8 cellular contexts compared by ENCODE assay signal in genomic region chr13:73058432-73058740, GRCh38. TPM values are rescaled to one million over a fixed set of nuclear protein-coding genes. Genes with fewer than 3 reads are reported as not detected.
DNase-seq lines count a peak whose midpoint lies in the region; ATAC-seq, FAIRE-seq and TF ChIP-seq lines count a peak whose summit lies in the region.

No MANE protein-coding gene starts in this region.

- H3K79me2 ChIP-seq in PC-3 (ENCODE audit: low read length): peaks cover 62% of the 10 kb centered on the region

- ATAC-seq in GM18508 (IDR thresholded peaks at IDR 0.05; ENCODE audit: insufficient read depth, unreplicated experiment) (peak; percentile 13), PC-3 (no peak), foreskin keratinocyte (no peak)
- peak; percentile 24 for ATAC-seq in stimulated activated naive CD8-positive, alpha-beta T cell treated with anti-CD3 and anti-CD28 coated beads, Interleukin-15, amount 100 ng/mL, for 72 hours

- peak; percentile 41 for FAIRE-seq in H54 (lab: Jason Lieb, UNC)

- TF ChIP-seq POLR2A in H54 (IDR thresholded peaks at IDR 0.05; ENCODE audit: low read depth, low read length): no peak

- intact Hi-C loops in PC-3 (cut with micrococcal nuclease): loop anchor here (2.0 to 5.0 kb wide), 3 partner anchors 80 to 364 kb away; no protein-coding TSS in a partner anchor

- peak overlapping the region; percentile 89 for H3K4me2 ChIP-seq in PC-3 (ENCODE audit: low read length)

- DNase-seq in H54 (ENCODE audit: insufficient read length, low spot score) (no peak), PC-3 (no peak), foreskin keratinocyte (no peak), NCI-H2029 (lab: John Stamatoyannopoulos, UW) (no peak), H4 (ENCODE audit: low spot score) (no peak), anterior cingulate cortex (lab: John Stamatoyannopoulos, UW) (no peak)
- no peak for DNase-seq in stimulated activated naive CD8-positive, alpha-beta T cell treated with anti-CD3 and anti-CD28 coated beads, Interleukin-15, amount 100 ng/mL, for 72 hours

- H3K9me2 ChIP-seq in PC-3 (replicated peaks; ENCODE audit: low read length): no peaks in the 10 kb centered on the region

- H3K9me3 ChIP-seq in PC-3 (ENCODE audit: low read length): no peaks in the 10 kb centered on the region

- H3K27me3 Mint-ChIP-seq in stimulated activated naive CD8-positive, alpha-beta T cell treated with anti-CD3 and anti-CD28 coated beads, Interleukin-15, amount 100 ng/mL, for 72 hours: peaks cover 53% of the 10 kb centered on the region

- peaks cover 3% of the 10 kb centered on the region for H3F3A ChIP-seq in PC-3 (ENCODE audit: low read length, unreplicated experiment)

- peak overlapping the region; percentile 84 to 98 for H3K4me3 Mint-ChIP-seq in stimulated activated naive CD8-positive, alpha-beta T cell treated with anti-CD3 and anti-CD28 coated beads, Interleukin-15, amount 100 ng/mL, for 72 hours

- H3K9ac ChIP-seq in PC-3 (ENCODE audit: low read length): peak overlapping the region; percentile 73

- peak overlapping the region in 1 of 2 donors; percentile 23 for H3K27ac Mint-ChIP-seq in stimulated activated naive CD8-positive, alpha-beta T cell treated with anti-CD3 and anti-CD28 coated beads, Interleukin-15, amount 100 ng/mL, for 72 hours

- peaks cover 31% of the 10 kb centered on the region for H3K36me3 ChIP-seq in PC-3 (ENCODE audit: low read depth, low read length)

- peak overlapping the region; percentile 31 for H2AFZ ChIP-seq in PC-3 (ENCODE audit: low read length)

- H3K9me3 Mint-ChIP-seq in stimulated activated naive CD8-positive, alpha-beta T cell treated with anti-CD3 and anti-CD28 coated beads, Interleukin-15, amount 100 ng/mL, for 72 hours: no peaks in the 10 kb centered on the region

- H3K4me3 ChIP-seq in PC-3 (ENCODE audit: low read length): peak overlapping the region; percentile 69

- CTCF ChIA-PET in PC-3 (lab: Charles Lee): interaction anchor here (1.0 kb wide), 1 partner anchor 218 kb away, joined by 3 read pairs; no protein-coding TSS in a partner anchor

- POLR2A ChIA-PET in PC-3 (lab: Charles Lee; ENCODE audit: unreplicated experiment): interaction anchor here (0.5 to 1.0 kb wide), 6 partner anchors 60 to 613 kb away, joined by 3 to 5 read pairs (median 3); no protein-coding TSS in a partner anchor

- H3K27ac ChIP-seq in PC-3 (ENCODE audit: low read length): peak overlapping the region; percentile 67
- peak overlapping the region; percentile 82 for H3K27ac ChIP-seq in foreskin keratinocyte

- H3K4me1 ChIP-seq in PC-3 (ENCODE audit: insufficient read depth, low read length): peaks cover 42% of the 10 kb centered on the region
- peaks cover 29% of the 10 kb centered on the region for H3K4me1 ChIP-seq in foreskin keratinocyte

- H4K20me1 ChIP-seq in PC-3 (ENCODE audit: low read length): peaks cover 34% of the 10 kb centered on the region

- peaks cover 27% of the 10 kb centered on the region for H3K4me1 Mint-ChIP-seq in stimulated activated naive CD8-positive, alpha-beta T cell treated with anti-CD3 and anti-CD28 coated beads, Interleukin-15, amount 100 ng/mL, for 72 hours

- BruUV-seq in PC-3 (replicated peaks; lab: Mats Ljungman, UMichigan): no TSS peak

- TF ChIP-seq CTCF in PC-3 (conservative IDR thresholded peaks at IDR 0.05; ENCODE audit: low read depth, low read length) (no peak), foreskin keratinocyte (conservative IDR thresholded peaks at IDR 0.05) (no peak)

- H3K27me3 ChIP-seq in PC-3 (ENCODE audit: low read length) (no peaks in the 10 kb centered on the region), foreskin keratinocyte (no peaks in the 10 kb centered on the region)

RNA-seq across cellular contexts. Expression of gene KLF5, which starts 0.4 kb away (rescaled TPM):
- total RNA-seq in PC-3 (2014; rRNA removed) (51.4 and 53.7 TPM in 2 replicates), foreskin keratinocyte (75.7 and 85.3 TPM in 2 replicates)
- polyA plus RNA-seq in foreskin keratinocyte: 31.6 and 39.7 TPM in 2 replicates
- 7.2 and 8.5 TPM in 2 replicates for total RNA-seq in H4 (2014; rRNA removed; shearing (Covaris generic))

Comparison
In these comparisons a context has a peak if more than half of its experiments do, and no peak if none do; other contexts are left out.
1. ATAC-seq: peak in GM18508 (single experiment) and stimulated activated naive CD8-positive, alpha-beta T cell treated with anti-CD3 and anti-CD28 coated beads, Interleukin-15, amount 100 ng/mL, for 72 hours (single experiment); none in PC-3 (single experiment) and foreskin keratinocyte (single experiment).